8 cellular contexts compared by ENCODE assay signal in the genomic region with DNA sequence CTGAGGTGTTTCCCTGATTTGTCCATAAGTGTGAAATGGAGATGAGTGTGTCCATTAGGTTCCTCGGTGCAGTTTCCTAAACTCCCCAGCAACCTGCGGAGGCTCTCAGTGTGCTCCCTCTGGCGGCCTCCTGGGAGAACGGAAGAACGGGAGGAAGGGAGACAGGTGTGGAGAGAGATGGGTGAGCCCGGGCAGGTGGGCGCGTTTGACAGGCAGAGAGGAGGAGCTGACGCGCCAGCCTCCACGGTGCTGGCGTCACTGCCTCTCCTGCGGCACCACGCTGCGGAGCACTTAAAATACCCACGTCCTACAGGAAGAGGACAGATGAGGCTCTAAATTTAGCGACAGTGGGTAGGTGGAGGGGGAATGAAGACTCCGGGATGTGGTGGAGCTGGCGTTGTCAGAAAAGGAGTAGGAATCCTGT. TPM values are rescaled to one million over a fixed set of nuclear protein-coding genes. Genes with fewer than 3 reads are reported as not detected.
DNase-seq lines count a peak whose midpoint lies in the region; ATAC-seq and TF ChIP-seq lines count a peak whose summit lies in the region.

No MANE protein-coding gene starts in this region.

- H3K36me3 ChIP-seq in CD4-positive, CD25-positive, alpha-beta regulatory T cell (ENCODE audit: control insufficient read depth, insufficient read depth, low read length): no peaks in the 10 kb centered on the region
- no peaks in the 10 kb centered on the region for H3K36me3 ChIP-seq in endodermal cell (ENCODE audit: control insufficient read depth, insufficient read depth, low read length)

- TF ChIP-seq CTCF in endodermal cell (conservative IDR thresholded peaks at IDR 0.05) (peak; percentile 97), nephron (IDR thresholded peaks at IDR 0.05; ENCODE audit: unreplicated experiment in 3 of 3) (peak; percentile 39 to 56 (median 43))

- H3K27me3 ChIP-seq in CD4-positive, CD25-positive, alpha-beta regulatory T cell (ENCODE audit: control insufficient read depth, insufficient read depth, low read length): peaks cover 7% of the 10 kb centered on the region
- H3K27me3 ChIP-seq in endodermal cell (ENCODE audit: control insufficient read depth, insufficient read depth, low read length, poor library complexity, severe bottlenecking): no peaks in the 10 kb centered on the region

- peaks cover 10% of the 10 kb centered on the region for H3K4me1 ChIP-seq in CD4-positive, CD25-positive, alpha-beta regulatory T cell (ENCODE audit: control insufficient read depth, insufficient read depth, low read length, poor library complexity, severe bottlenecking)
- no peaks in the 10 kb centered on the region for H3K4me1 ChIP-seq in endodermal cell (ENCODE audit: control insufficient read depth, insufficient read depth, low read length)

- no peaks in the 10 kb centered on the region for H3K36me3 Mint-ChIP-seq in CD4-positive, CD25-positive, alpha-beta regulatory T cell
- H3K36me3 Mint-ChIP-seq in endodermal cell (ENCODE audit: low read depth): peaks cover 5% of the 10 kb centered on the region
- no peaks in the 10 kb centered on the region for H3K36me3 Mint-ChIP-seq in nephron (ENCODE audit: low read depth)

- peaks cover 0 to 5% (median 3%) of the 10 kb centered on the region in 7 donors for H3K9me3 Mint-ChIP-seq in CD4-positive, CD25-positive, alpha-beta regulatory T cell
- H3K9me3 Mint-ChIP-seq in endodermal cell: peaks cover 50% of the 10 kb centered on the region
- H3K9me3 Mint-ChIP-seq in nephron: peaks cover 19% of the 10 kb centered on the region

- H3K4me3 ChIP-seq in CD4-positive, CD25-positive, alpha-beta regulatory T cell (ENCODE audit: low read depth, low read length): no peak overlapping the region
- no peak overlapping the region for H3K4me3 ChIP-seq in endodermal cell (ENCODE audit: low read length)

- H3K27me3 Mint-ChIP-seq in CD4-positive, CD25-positive, alpha-beta regulatory T cell: peaks cover 21% of the 10 kb centered on the region
- H3K27me3 Mint-ChIP-seq in endodermal cell (ENCODE audit: insufficient read depth): peaks cover 41% of the 10 kb centered on the region
- peaks cover 22% of the 10 kb centered on the region for H3K27me3 Mint-ChIP-seq in nephron (ENCODE audit: low read depth)

- H3K9me3 ChIP-seq in CD4-positive, CD25-positive, alpha-beta regulatory T cell (ENCODE audit: control insufficient read depth in 2 of 2, low read length in 2 of 2): no peaks in the 10 kb centered on the region
- peaks cover 41% of the 10 kb centered on the region for H3K9me3 ChIP-seq in endodermal cell (ENCODE audit: control insufficient read depth, low read length)

- peak in 2 of 3 donors; percentile 10 to 40 for DNase-seq in CD4-positive, CD25-positive, alpha-beta regulatory T cell
- DNase-seq in HuH-7 (ENCODE audit: low spot score) (peak; percentile 60), SW480 (ENCODE audit: low spot score) (peak; percentile 90), endodermal cell (peak; percentile 92), GDM1 (lab: John Stamatoyannopoulos, UW) (no peak), foreskin melanocyte (no peak)
- no peak for DNase-seq in effector CD4-positive, alpha-beta T cell

- peaks cover 0 to 10% (median 2%) of the 10 kb centered on the region in 4 donors for H3K4me1 Mint-ChIP-seq in CD4-positive, CD25-positive, alpha-beta regulatory T cell
- H3K4me1 Mint-ChIP-seq in endodermal cell (peaks cover 4% of the 10 kb centered on the region), nephron (no peaks in the 10 kb centered on the region)

- peak in 1 of 2 donors; percentile 45 for ATAC-seq in CD4-positive, CD25-positive, alpha-beta regulatory T cell (ENCODE audit: low read depth in 2 of 2)

- H3K27ac Mint-ChIP-seq in CD4-positive, CD25-positive, alpha-beta regulatory T cell: peak overlapping the region in 1 of 3 donors; percentile 59
- H3K27ac Mint-ChIP-seq in endodermal cell (no peak overlapping the region), nephron (no peak overlapping the region)

- H3K4me3 Mint-ChIP-seq in CD4-positive, CD25-positive, alpha-beta regulatory T cell: peak overlapping the region in 2 of 4 donors; percentile 14 to 61
- H3K4me3 Mint-ChIP-seq in endodermal cell (peak overlapping the region; percentile 8), nephron (no peak overlapping the region)

- no peak overlapping the region for H3K9ac ChIP-seq in endodermal cell (ENCODE audit: extremely low read depth, low read length, poor library complexity, severe bottlenecking)

- WGBS in endodermal cell (ENCODE audit: insufficient coverage in 1 of 2, insufficient read length in 1 of 2), 2 experiments: 37 to 80% methylated on average over 5 to 19 of the region's 19 CpGs

- H3K27ac ChIP-seq in CD4-positive, CD25-positive, alpha-beta regulatory T cell (ENCODE audit: insufficient read depth, low read length, poor library complexity, severe bottlenecking): no peak overlapping the region
- no peak overlapping the region for H3K27ac ChIP-seq in endodermal cell (ENCODE audit: low read depth, low read length)

RNA-seq across cellular contexts. Expression of gene PEX5, which starts 26.8 kb away (rescaled TPM):
- total RNA-seq in CD4-positive, CD25-positive, alpha-beta regulatory T cell: 17.6 TPM
- 10 to 100 TPM; 10.3 to 16.2 (median 12.8) TPM for polyA plus RNA-seq in CD4-positive, CD25-positive, alpha-beta regulatory T cell
- total RNA-seq in endodermal cell: 100 to 1,000 TPM in 1 of 2 donors, 10 to 100 TPM in 1; 73.5 to 106 TPM
- polyA plus RNA-seq in endodermal cell (2013, experiment 1 of 2): 32.8 TPM
- 25.4 TPM for polyA plus RNA-seq in endodermal cell (2013, experiment 2 of 2)

RNA-seq across cellular contexts. Expression of gene CLSTN3, which starts 32.5 kb away (rescaled TPM):
- total RNA-seq in CD4-positive, CD25-positive, alpha-beta regulatory T cell: 64.9 TPM
- 1 to 10 TPM; 2.2 to 4.1 (median 3.6) TPM for polyA plus RNA-seq in CD4-positive, CD25-positive, alpha-beta regulatory T cell
- total RNA-seq in endodermal cell: 100 to 1,000 TPM in 1 of 2 donors, 10 to 100 TPM in 1; 69.7 to 135 TPM
- polyA plus RNA-seq in endodermal cell (2013, experiment 1 of 2): 52.2 TPM
- 51.4 TPM for polyA plus RNA-seq in endodermal cell (2013, experiment 2 of 2)

RNA-seq across cellular contexts. Expression of gene RBP5, which starts 34.0 kb away (rescaled TPM):
- total RNA-seq in CD4-positive, CD25-positive, alpha-beta regulatory T cell: not detected
- polyA plus RNA-seq in CD4-positive, CD25-positive, alpha-beta regulatory T cell: not detected
- total RNA-seq in endodermal cell: 10 to 100 TPM; 19.3 to 31.2 TPM
- polyA plus RNA-seq in endodermal cell (2013, experiment 1 of 2): 1.7 TPM
- 1.9 TPM for polyA plus RNA-seq in endodermal cell (2013, experiment 2 of 2)

RNA-seq across cellular contexts. Expression of gene C1RL, which starts 53.7 kb away (rescaled TPM):
- total RNA-seq in CD4-positive, CD25-positive, alpha-beta regulatory T cell: 21.0 TPM
- polyA plus RNA-seq in CD4-positive, CD25-positive, alpha-beta regulatory T cell: 10 to 100 TPM in 1 of 4 donors, 1 to 10 TPM in 3; 6.0 to 10.8 (median 7.8) TPM
- 10 to 100 TPM; 32.5 to 46.4 TPM for total RNA-seq in endodermal cell
- polyA plus RNA-seq in endodermal cell (2013, experiment 1 of 2): 12.4 TPM
- 12.0 TPM for polyA plus RNA-seq in endodermal cell (2013, experiment 2 of 2)

Comparison
In these comparisons a context has a peak if more than half of its experiments do, and no peak if none do; other contexts are left out.
1. DNase-seq: peak in CD4-positive, CD25-positive, alpha-beta regulatory T cell (2 of 3), HuH-7 (single experiment), SW480 (single experiment) and endodermal cell (single experiment); none in GDM1 (single experiment), effector CD4-positive, alpha-beta T cell (single experiment) and foreskin melanocyte (single experiment).
2. RNA of gene RBP5, which starts 34.0 kb away (total RNA-seq): 19.3 to 31.2 TPM in endodermal cell; not detected in CD4-positive, CD25-positive, alpha-beta regulatory T cell (single experiment); every median in the first group is over 10 times any median in the second.